8 cellular contexts compared by ENCODE assay signal in the genomic region with DNA sequence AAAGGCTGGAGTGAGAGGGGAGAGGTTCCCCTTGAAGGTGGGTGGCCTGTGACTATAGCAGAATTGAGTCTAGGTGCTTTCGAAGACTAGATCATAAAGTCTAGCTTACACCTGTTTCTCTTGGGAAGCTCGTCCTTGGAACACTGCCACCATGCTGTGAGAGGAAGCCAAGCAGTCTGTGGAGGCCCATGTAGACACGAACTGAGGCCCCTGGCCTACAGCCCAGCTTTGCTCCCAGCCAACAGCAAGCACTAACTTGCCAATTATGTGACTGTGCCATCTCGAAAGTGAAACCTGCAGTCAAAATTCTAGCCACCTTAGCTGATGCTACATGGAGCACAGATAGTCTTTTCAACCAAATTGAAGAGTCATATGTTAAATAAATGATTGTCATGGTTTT.
DNase-seq lines count a peak whose midpoint lies in the region; ATAC-seq and TF ChIP-seq lines count a peak whose summit lies in the region.

No MANE protein-coding gene starts in this region.

- DNase-seq in NK-92 treated with Interleukin-12 subunit alpha and Interleukin-12 subunit beta, amount 100 ng/mL, for 24 hours (lab: John Stamatoyannopoulos, UW), result peak; percentile 3
- DNase-seq in NK-92 (lab: John Stamatoyannopoulos, UW; ENCODE audit: unreplicated experiment) (no peak), HCT116 (ENCODE audit: low read depth, low spot score) (peak; percentile 24), NCI-H1105 treated with DMSO at 0.1 percent for 48 hours (lab: John Stamatoyannopoulos, UW) (peak; percentile 92), breast epithelium (ENCODE audit: low spot score in 2 of 2) (peak; percentile 81 to 82), midbrain (lab: John Stamatoyannopoulos, UW) (peak; percentile 44), hepatic stellate cell (ENCODE audit: low spot score) (no peak), CD14-positive monocyte (ENCODE audit: low spot score) (no peak)

- RAD21 ChIA-PET in HCT116 (lab: Charles Lee; ENCODE audit: low non-redundant PET in 1 of 2, low total read pairs in 2 of 2, uncharacterized antibody in 2 of 2, unreplicated experiment in 2 of 2), result no interaction called here

- H3K9me3 Mint-ChIP-seq in CD14-positive monocyte, result peaks cover 0 to 12% (median 0%) of the 10 kb centered on the region in 7 donors

- POLR2A ChIA-PET in HCT116 (lab: Charles Lee), result no interaction called here

- H2AFZ ChIP-seq in HCT116 (ENCODE audit: low read depth, low read length, poor library complexity, severe bottlenecking), result peak overlapping the region; percentile 92

- TF ChIP-seq RAD21 in HCT116 (IDR thresholded peaks at IDR 0.05; ENCODE audit: low read depth), result peak; percentile 34; the same call in 1 of the 2 replicates

- no peaks in the 10 kb centered on the region for H3K4me1 Mint-ChIP-seq in CD14-positive monocyte

- no peak for TF ChIP-seq POLR2A in HCT116 (IDR thresholded peaks at IDR 0.05; ENCODE audit: borderline replicate concordance, extremely low read depth, insufficient read depth, insufficient read length)
- no peak for TF ChIP-seq POLR2A in breast epithelium (IDR thresholded peaks at IDR 0.05)

- CTCF ChIA-PET in HCT116 (lab: Charles Lee), result interaction anchor here (0.6 to 1.1 kb wide), 6 partner anchors 8 to 43 kb away, joined by 3 to 7 read pairs (median 3); no protein-coding TSS in a partner anchor

- H3K4me3 Mint-ChIP-seq in CD14-positive monocyte, result no peak overlapping the region

- H3K4me2 ChIP-seq in HCT116 (ENCODE audit: low read length), result peak overlapping the region; percentile 22; the same call in 1 of the 2 replicates

- H3K27ac ChIP-seq in HCT116 (ENCODE audit: low read depth, low read length) (no peak overlapping the region), breast epithelium (no peak overlapping the region)

- peak; percentile 74 for ATAC-seq in HCT116

- no peak overlapping the region for H3K4me3 ChIP-seq in HCT116 (replicated peaks in 1 of 2; ENCODE audit: low read depth in 1 of 2, low read length in 2 of 2)
- H3K4me3 ChIP-seq in breast epithelium, result no peak overlapping the region

- no peaks in the 10 kb centered on the region for H3K36me3 Mint-ChIP-seq in CD14-positive monocyte

- H3K36me3 ChIP-seq in HCT116 (ENCODE audit: control insufficient read depth in 1 of 2, insufficient read depth in 2 of 2, low read length in 2 of 2), result no peaks in the 10 kb centered on the region
- no peaks in the 10 kb centered on the region for H3K36me3 ChIP-seq in breast epithelium

- H3K4me1 ChIP-seq in HCT116 (ENCODE audit: control insufficient read depth in 1 of 2, insufficient read depth in 2 of 2, low read length in 2 of 2), result peaks cover 0 to 8% of the 10 kb centered on the region in 2 experiments; a peak in 2 of 4 replicates
- peaks cover 0 to 4% of the 10 kb centered on the region in 2 donors for H3K4me1 ChIP-seq in breast epithelium

- no peaks in the 10 kb centered on the region for H3K27me3 Mint-ChIP-seq in CD14-positive monocyte (ENCODE audit: low read depth in 3 of 3)

- no peaks in the 10 kb centered on the region for H3K79me2 ChIP-seq in HCT116 (ENCODE audit: insufficient read depth, low read length)

- H3K9me3 ChIP-seq in HCT116 (ENCODE audit: control insufficient read depth in 1 of 2, insufficient read depth in 1 of 2, low read depth in 1 of 2, low read length in 2 of 2), result no peaks in the 10 kb centered on the region
- H3K9me3 ChIP-seq in breast epithelium, result no peaks in the 10 kb centered on the region

- H3K27ac Mint-ChIP-seq in CD14-positive monocyte, result no peak overlapping the region

- peak in 2 of 3 experiments; percentile 40 to 53; a peak in 4 of 6 replicates for TF ChIP-seq CTCF in HCT116 (IDR thresholded peaks at IDR 0.05 in 2 of 3, conservative IDR thresholded peaks at IDR 0.05 in 1 of 3; ENCODE audit: borderline replicate concordance in 1 of 3, insufficient read depth in 1 of 3, low read depth in 2 of 3, low read length in 2 of 3)
- no peak for TF ChIP-seq CTCF in breast epithelium (IDR thresholded peaks at IDR 0.05)
- TF ChIP-seq CTCF in CD14-positive monocyte (IDR thresholded peaks at IDR 0.05), result no peak

- intact Hi-C loops in HCT116 (cut with micrococcal nuclease) (no loop called here), breast epithelium (cut with DNase I; ENCODE audit: low total_unique reads) (no loop called here), CD14-positive monocyte (cut with micrococcal nuclease) (no loop called here)

- H3K27me3 ChIP-seq in HCT116 (ENCODE audit: insufficient read depth, low read length), result no peaks in the 10 kb centered on the region
- no peaks in the 10 kb centered on the region for H3K27me3 ChIP-seq in breast epithelium

- BruUV-seq in HCT116 (replicated peaks; lab: Mats Ljungman, UMichigan), result no TSS peak

- no peak overlapping the region for H3K9ac ChIP-seq in HCT116 (ENCODE audit: low read length)

- no peaks in the 10 kb centered on the region for H4K20me1 ChIP-seq in HCT116 (ENCODE audit: insufficient read depth)

- H3K9me2 ChIP-seq in HCT116 (ENCODE audit: insufficient read depth), result no peaks in the 10 kb centered on the region

TF ChIP-seq in HCT116, 20 proteins besides CTCF, POLR2A, EP300 and RAD21:
- TF ChIP-seq CBX3 (IDR thresholded peaks at IDR 0.05; ENCODE audit: low read depth) (no peak), ZBTB33 (IDR thresholded peaks at IDR 0.05; ENCODE audit: extremely low read depth, insufficient replicate concordance, low read length) (no peak), ZNF274 (IDR thresholded peaks at IDR 0.05; ENCODE audit: low read depth, low read length) (no peak), ATF3 (IDR thresholded peaks at IDR 0.05) (no peak), EZH2 (IDR thresholded peaks at IDR 0.05) (no peak), FOSL1 (IDR thresholded peaks at IDR 0.05; ENCODE audit: low read depth) (no peak), TCF7L2 (IDR thresholded peaks at IDR 0.05; ENCODE audit: borderline replicate concordance, extremely low read depth, insufficient read depth, insufficient read length) (no peak), YY1 (IDR thresholded peaks at IDR 0.05; ENCODE audit: extremely low read depth, insufficient replicate concordance, low read depth, low read length) (no peak), CEBPB (IDR thresholded peaks at IDR 0.05; ENCODE audit: low read depth) (no peak), SP1 (IDR thresholded peaks at IDR 0.05; ENCODE audit: low read depth) (no peak), POLR2AphosphoS5 (IDR thresholded peaks at IDR 0.05; ENCODE audit: low read depth, low read length) (no peak), ZFX (IDR thresholded peaks at IDR 0.05) (no peak), ELF1 (IDR thresholded peaks at IDR 0.05; ENCODE audit: borderline replicate concordance, low read depth) (no peak), EZH2phosphoT487 (IDR thresholded peaks at IDR 0.05; ENCODE audit: borderline replicate concordance) (no peak), SRF (IDR thresholded peaks at IDR 0.05; ENCODE audit: low read depth) (no peak), SIN3A (IDR thresholded peaks at IDR 0.05; ENCODE audit: low read depth) (no peak), JUND (IDR thresholded peaks at IDR 0.05) (no peak)
- TF ChIP-seq, protein P1, sequence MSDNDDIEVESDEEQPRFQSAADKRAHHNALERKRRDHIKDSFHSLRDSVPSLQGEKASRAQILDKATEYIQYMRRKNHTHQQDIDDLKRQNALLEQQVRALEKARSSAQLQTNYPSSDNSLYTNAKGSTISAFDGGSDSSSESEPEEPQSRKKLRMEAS (IDR thresholded peaks at IDR 0.05), result no peak

Comparison
In these comparisons a context has a peak if more than half of its experiments do, and no peak if none do; other contexts are left out.
1. DNase-seq: peak in NK-92 treated with Interleukin-12 subunit alpha and Interleukin-12 subunit beta, amount 100 ng/mL, for 24 hours (single experiment), HCT116 (single experiment), NCI-H1105 treated with DMSO at 0.1 percent for 48 hours (single experiment), breast epithelium (2 of 2) and midbrain (single experiment); none in NK-92 (single experiment), hepatic stellate cell (single experiment) and CD14-positive monocyte (single experiment).
2. CTCF ChIP-seq: peak in HCT116 (2 of 3); none in breast epithelium (0 of 3) and CD14-positive monocyte (single experiment).